Comparison of ENCODE assay signal across 8 cellular contexts in genomic region chr20:326645-327031, GRCh38. TPM values are rescaled to one million over a fixed set of nuclear protein-coding genes. Genes with fewer than 3 reads are reported as not detected.
DNase-seq lines count a peak whose midpoint lies in the region; ATAC-seq and TF ChIP-seq lines count a peak whose summit lies in the region.

No MANE protein-coding gene starts in this region.

- peaks cover 4% of the 10 kb centered on the region for H3K36me3 ChIP-seq in fibroblast of lung (ENCODE audit: control insufficient read depth, insufficient read depth, low read length)

- H4K20me1 ChIP-seq in fibroblast of lung (ENCODE audit: control insufficient read depth, extremely low read depth, insufficient read depth, low read length): peaks cover 4% of the 10 kb centered on the region

- peak overlapping the region; percentile 78 for H3K9ac ChIP-seq in fibroblast of lung (ENCODE audit: insufficient read depth, low read length)

- peak overlapping the region; percentile 73 to 96 (median 88) for H3K4me3 ChIP-seq in fibroblast of lung (replicated peaks in 1 of 4; ENCODE audit: control extremely low read depth in 1 of 4, insufficient read depth in 1 of 4, low read depth in 3 of 4, low read length in 4 of 4)

- H3K4me3 Mint-ChIP-seq in activated T-cell treated with anti-CD3 and anti-CD28 coated beads, Interleukin-2, amount 50 U/mL, for 4 hours: peak overlapping the region; percentile 49
- H3K4me3 Mint-ChIP-seq in T-cell (peak overlapping the region; percentile 70 to 90 (median 72)), osteocyte (ENCODE audit: unreplicated experiment) (peak overlapping the region; percentile 78)

- POLR2A ChIA-PET in T-cell (lab: Charles Lee): no interaction called here

- peak overlapping the region; percentile 33 for H2AFZ ChIP-seq in fibroblast of lung (ENCODE audit: low read length)

- DNase-seq in activated T-cell treated with anti-CD3 and anti-CD28 coated beads, Interleukin-2, amount 50 U/mL, for 4 hours: no peak
- no peak for DNase-seq in activated T-cell treated with anti-CD3 and anti-CD28 coated beads, Interleukin-2, amount 50 U/mL, for 1 hour
- peak in 5 of 34 experiments; percentile 16 to 32 (median 17) for DNase-seq in T-cell
- peak in 1 of 2 donors; percentile 25 for DNase-seq in fibroblast of lung (ENCODE audit: low read depth in 2 of 2)
- no peak for DNase-seq in osteocyte (ENCODE audit: extremely low spot score, unreplicated experiment)
- no peak for DNase-seq in NCI-H1436 (lab: John Stamatoyannopoulos, UW)
- no peak for DNase-seq in SHP77 treated with DMSO at 0.1 percent for 48 hours (lab: John Stamatoyannopoulos, UW)

- no peak for ATAC-seq in activated T-cell treated with anti-CD3 and anti-CD28 coated beads, Interleukin-2, amount 50 U/mL, for 4 hours
- ATAC-seq in T-cell (replicated peaks in 1 of 4): no peak
- ATAC-seq in HG02678 (IDR thresholded peaks at IDR 0.05; ENCODE audit: unreplicated experiment): no peak

- no peaks in the 10 kb centered on the region for H3K27me3 ChIP-seq in fibroblast of lung (ENCODE audit: control insufficient read depth, insufficient read depth, low read length)

- CTCF ChIA-PET in T-cell (lab: Charles Lee): no interaction called here

- peaks cover 26% of the 10 kb centered on the region for H3K79me2 ChIP-seq in fibroblast of lung (ENCODE audit: control insufficient read depth, insufficient read depth, low read length)

- H3K9me3 Mint-ChIP-seq in activated T-cell treated with anti-CD3 and anti-CD28 coated beads, Interleukin-2, amount 50 U/mL, for 4 hours: no peaks in the 10 kb centered on the region
- H3K9me3 Mint-ChIP-seq in T-cell (no peaks in the 10 kb centered on the region), osteocyte (ENCODE audit: unreplicated experiment) (no peaks in the 10 kb centered on the region)

- TF ChIP-seq CTCF in fibroblast of lung (conservative IDR thresholded peaks at IDR 0.05 in 1 of 2, IDR thresholded peaks at IDR 0.05 in 1 of 2; ENCODE audit: low read depth in 1 of 2, low read length in 2 of 2) (no peak), osteocyte (IDR thresholded peaks at IDR 0.05) (no peak)

- H3K27me3 Mint-ChIP-seq in activated T-cell treated with anti-CD3 and anti-CD28 coated beads, Interleukin-2, amount 50 U/mL, for 4 hours (ENCODE audit: low read depth): no peaks in the 10 kb centered on the region
- H3K27me3 Mint-ChIP-seq in T-cell (no peaks in the 10 kb centered on the region), osteocyte (ENCODE audit: unreplicated experiment) (no peaks in the 10 kb centered on the region)

- H3K36me3 Mint-ChIP-seq in activated T-cell treated with anti-CD3 and anti-CD28 coated beads, Interleukin-2, amount 50 U/mL, for 4 hours (ENCODE audit: insufficient read depth): no peaks in the 10 kb centered on the region
- no peaks in the 10 kb centered on the region for H3K36me3 Mint-ChIP-seq in T-cell
- no peaks in the 10 kb centered on the region for H3K36me3 Mint-ChIP-seq in osteocyte (ENCODE audit: unreplicated experiment)

- peak overlapping the region; percentile 71 for H3K27ac ChIP-seq in fibroblast of lung (ENCODE audit: insufficient read depth, low read length)

- H3K4me1 ChIP-seq in fibroblast of lung (ENCODE audit: control insufficient read depth, extremely low read depth, insufficient read depth, low read length): peaks cover 10% of the 10 kb centered on the region

- H3K9me3 ChIP-seq in fibroblast of lung (ENCODE audit: control insufficient read depth, insufficient read depth, low read depth, low read length): no peaks in the 10 kb centered on the region

- H3K27ac Mint-ChIP-seq in T-cell (peak overlapping the region; percentile 43 to 44), osteocyte (ENCODE audit: unreplicated experiment) (peak overlapping the region; percentile 63)

- peaks cover 16% of the 10 kb centered on the region for H3K4me1 Mint-ChIP-seq in activated T-cell treated with anti-CD3 and anti-CD28 coated beads, Interleukin-2, amount 50 U/mL, for 4 hours (ENCODE audit: low read depth)
- peaks cover 31 to 35% (median 31%) of the 10 kb centered on the region in 3 donors for H3K4me1 Mint-ChIP-seq in T-cell
- peaks cover 35% of the 10 kb centered on the region for H3K4me1 Mint-ChIP-seq in osteocyte (ENCODE audit: unreplicated experiment)

- H3K4me2 ChIP-seq in fibroblast of lung (ENCODE audit: extremely low read depth, insufficient read depth, low read length): peak overlapping the region; percentile 59

RNA-seq across cellular contexts. Expression of gene SOX12, which starts 1.3 kb away (rescaled TPM):
- total RNA-seq in activated T-cell treated with anti-CD3 and anti-CD28 coated beads, Interleukin-2, amount 50 U/mL, for 4 hours: 1 to 10 TPM; 3.9 to 8.5 (median 6.4) TPM
- total RNA-seq in T-cell: 10 to 100 TPM in 4 of 5 donors, 1 to 10 TPM in 1; 7.3 to 14.9 (median 11.4) TPM
- total RNA-seq in fibroblast of lung: 5.6 and 7.3 TPM in 2 replicates
- polyA plus RNA-seq in fibroblast of lung: 4.0 and 4.7 TPM in 2 replicates
- polyA plus RNA-seq in fibroblast of lung (2012): 14.3 and 15.4 TPM in 2 replicates
- polyA minus RNA-seq in fibroblast of lung (ENCODE audit: low replicate concordance): 6.5 and 6.6 TPM in 2 replicates
- total RNA-seq in osteocyte: 30.8 and 31.7 TPM in 2 replicates

RNA-seq across cellular contexts. Expression of gene NRSN2, which starts 20.3 kb away (rescaled TPM):
- 1 to 10 TPM; 2.7 to 3.2 (median 2.8) TPM for total RNA-seq in activated T-cell treated with anti-CD3 and anti-CD28 coated beads, Interleukin-2, amount 50 U/mL, for 4 hours
- total RNA-seq in T-cell (1 to 10 TPM in 4 of 5 donors, under 1 TPM in 1; 0.70 to 1.8 (median 1.3) TPM), fibroblast of lung (23.1 and 34.5 TPM in 2 replicates), osteocyte (47.3 and 57.7 TPM in 2 replicates)
- polyA plus RNA-seq in fibroblast of lung: 56.0 and 60.5 TPM in 2 replicates
- 67.4 and 75.8 TPM in 2 replicates for polyA plus RNA-seq in fibroblast of lung (2012)
- 82.9 and 98.7 TPM in 2 replicates for polyA minus RNA-seq in fibroblast of lung (ENCODE audit: low replicate concordance)

RNA-seq across cellular contexts. Expression of gene ZCCHC3, which starts 29.3 kb away (rescaled TPM):
- total RNA-seq in activated T-cell treated with anti-CD3 and anti-CD28 coated beads, Interleukin-2, amount 50 U/mL, for 4 hours: 10 to 100 TPM; 22.5 to 26.0 (median 25.5) TPM
- total RNA-seq in T-cell (10 to 100 TPM; 16.7 to 30.2 (median 27.3) TPM), fibroblast of lung (11.6 and 11.8 TPM in 2 replicates), osteocyte (22.4 and 22.7 TPM in 2 replicates)
- polyA plus RNA-seq in fibroblast of lung: 8.7 TPM in 2 replicates
- polyA plus RNA-seq in fibroblast of lung (2012): 8.1 and 8.7 TPM in 2 replicates
- 3.7 and 6.8 TPM in 2 replicates for polyA minus RNA-seq in fibroblast of lung (ENCODE audit: low replicate concordance)

RNA-seq across cellular contexts. Expression of gene C20orf96, which starts 36.1 kb away (rescaled TPM):
- total RNA-seq in activated T-cell treated with anti-CD3 and anti-CD28 coated beads, Interleukin-2, amount 50 U/mL, for 4 hours: 1 to 10 TPM; 2.1 to 3.2 (median 3.0) TPM
- total RNA-seq in T-cell: 1 to 10 TPM; 2.5 to 3.2 (median 2.8) TPM
- 3.9 and 4.8 TPM in 2 replicates for total RNA-seq in fibroblast of lung
- 8.5 and 8.9 TPM in 2 replicates for polyA plus RNA-seq in fibroblast of lung
- polyA plus RNA-seq in fibroblast of lung (2012): 5.3 and 6.1 TPM in 2 replicates
- polyA minus RNA-seq in fibroblast of lung (ENCODE audit: low replicate concordance): 0.27 and 3.2 TPM in 2 replicates
- total RNA-seq in osteocyte: 17.6 and 19.9 TPM in 2 replicates

RNA-seq across cellular contexts. Expression of gene TRIB3, which starts 53.9 kb away (rescaled TPM):
- total RNA-seq in activated T-cell treated with anti-CD3 and anti-CD28 coated beads, Interleukin-2, amount 50 U/mL, for 4 hours: 10 to 100 TPM; 34.6 to 45.2 (median 37.0) TPM
- total RNA-seq in T-cell: 10 to 100 TPM in 3 of 5 donors, 1 to 10 TPM in 2; 3.2 to 19.2 (median 16.0) TPM
- 194 and 202 TPM in 2 replicates for total RNA-seq in fibroblast of lung
- 13.3 and 23.4 TPM in 2 replicates for polyA plus RNA-seq in fibroblast of lung
- polyA plus RNA-seq in fibroblast of lung (2012): 13.6 and 26.7 TPM in 2 replicates
- 12.4 and 25.7 TPM in 2 replicates for polyA minus RNA-seq in fibroblast of lung (ENCODE audit: low replicate concordance)
- total RNA-seq in osteocyte: 49.1 and 62.6 TPM in 2 replicates
